Comparison of ENCODE assay signal across 21 cellular contexts in genomic region chr7:141906285-141906684, GRCh38. TPM values are rescaled to one million over a fixed set of nuclear protein-coding genes. Genes with fewer than 3 reads are reported as not detected.
DNase-seq lines count a peak whose midpoint lies in the region; ATAC-seq, FAIRE-seq and TF ChIP-seq lines count a peak whose summit lies in the region.
"Had no signal": no experiment of that assay in that cellular context is flagged by ENCODE, and none has a peak within 500 bp of the region (broad histone marks: within the 10 kb centered on the region; RNA-seq: fewer than 3 reads in every experiment).

No MANE protein-coding gene starts in this region.

- no peak overlapping the region for H3K9ac ChIP-seq in K562 (ENCODE audit: insufficient read depth in 1 of 2, low read depth in 2 of 2, low read length in 2 of 2)
- H3K9ac ChIP-seq: BLaER1 had no signal

- DNase-seq in A549 (ENCODE audit: low read depth in 1 of 2, low spot score in 1 of 2), result no peak
- DNase-seq in COLO829 (ENCODE audit: low spot score), result peak; percentile 41
- peak; percentile 14 for DNase-seq in RKO (ENCODE audit: low spot score)
- no peak for DNase-seq in K562 (ENCODE audit: extremely low read depth in 1 of 4, low spot score in 3 of 4)
- DNase-seq in stimulated activated CD4-positive, alpha-beta T cell treated with anti-CD3 and anti-CD28 coated beads, Interleukin-15, amount 100 ng/mL, for 24 hours, result no peak
- no peak for DNase-seq in brain microvascular endothelial cell
- no peak for DNase-seq in epidermal melanocyte (ENCODE audit: insufficient read length, low spot score)
- DNase-seq: Calu3; CD4-positive, alpha-beta memory T cell; GDM1; H9; IMR-90; Karpas-422; KBM-7 had no signal

- no TSS peak for BruUV-seq in K562 (replicated peaks; lab: Mats Ljungman, UMichigan)

- in situ Hi-C loops in K562 (cut with MboI) (no loop called here), brain microvascular endothelial cell (cut with HindIII; ENCODE audit: low pct_ligation_motif_present, low sequenced_read_pairs) (no loop called here)

- no peak for TF ChIP-seq RAD21 in A549 (conservative IDR thresholded peaks at IDR 0.05 in 1 of 2, IDR thresholded peaks at IDR 0.05 in 1 of 2)
- no peak for TF ChIP-seq RAD21 in K562 (CRISPR knock-in tag; conservative IDR thresholded peaks at IDR 0.05 in 1 of 2, IDR thresholded peaks at IDR 0.05 in 1 of 2)

- H4K20me1 ChIP-seq in K562 (replicated peaks; ENCODE audit: control insufficient read depth, insufficient read depth, low read length), result no peaks in the 10 kb centered on the region
- H4K20me1 ChIP-seq: BLaER1 had no signal

- no peak overlapping the region for H3K4me2 ChIP-seq in A549
- H3K4me2 ChIP-seq in K562 (ENCODE audit: insufficient read depth, low read length), result no peak overlapping the region
- H3K4me2 ChIP-seq: BLaER1 had no signal

- WGBS in A549 (ENCODE audit: missing lambda C conversion rate), result 57% methylated on average over 4 of the region's 4 CpGs
- under 1% methylated on average over 4 of the region's 4 CpGs for WGBS in K562 (ENCODE audit: insufficient coverage, low coverage, missing lambda C conversion rate)

- CTCF ChIA-PET in A549 (lab: Yijun Ruan, JAX), result no interaction called here
- CTCF ChIA-PET in K562 (lab: Yijun Ruan, JAX; ENCODE audit: low intra/inter-chr PET ratio), result no interaction called here

- TF ChIP-seq CTCF in A549 (IDR thresholded peaks at IDR 0.05) (no peak), K562 (IDR thresholded peaks at IDR 0.05 in 2 of 3, conservative IDR thresholded peaks at IDR 0.05 in 1 of 3; ENCODE audit: insufficient read depth in 2 of 3, low read depth in 1 of 3, low read length in 3 of 3) (no peak), brain microvascular endothelial cell (IDR thresholded peaks at IDR 0.05; ENCODE audit: low read depth, low read length, missing control alignments) (no peak)

- no peaks in the 10 kb centered on the region for H3K9me3 ChIP-seq in A549
- H3K9me3 ChIP-seq in K562 (replicated peaks; ENCODE audit: control insufficient read depth, insufficient read depth, low read depth, low read length), result no peaks in the 10 kb centered on the region
- H3K9me3 ChIP-seq: BLaER1 had no signal

- TF ChIP-seq EP300 in A549 (IDR thresholded peaks at IDR 0.05) (no peak), K562 (IDR thresholded peaks at IDR 0.05; ENCODE audit: low read length) (no peak)

- intact Hi-C loops in K562 (cut with micrococcal nuclease), result no loop called here

- H3K4me1 ChIP-seq in A549 (no peaks in the 10 kb centered on the region), K562 (replicated peaks in 1 of 2; ENCODE audit: control insufficient read depth in 2 of 2, insufficient read depth in 2 of 2, low read length in 2 of 2) (no peaks in the 10 kb centered on the region)

- no peaks in the 10 kb centered on the region for H3K27me3 ChIP-seq in K562 (ENCODE audit: control insufficient read depth in 2 of 2, insufficient read depth in 2 of 2, low read length in 2 of 2)
- H3K27me3 ChIP-seq in brain microvascular endothelial cell (replicated peaks), result no peaks in the 10 kb centered on the region
- H3K27me3 ChIP-seq: BLaER1 had no signal

- FAIRE-seq in A549 (lab: Jason Lieb, UNC) (no peak), K562 (lab: Jason Lieb, UNC) (peak; percentile 6)
- FAIRE-seq: GM12892, GM18507, H1 had no signal

- no peak overlapping the region for H2AFZ ChIP-seq in K562 (ENCODE audit: low read depth, low read length)

- POLR2A ChIA-PET in A549 (lab: Yijun Ruan, JAX), result no interaction called here
- POLR2A ChIA-PET in K562 (lab: Yijun Ruan, JAX), result no interaction called here

- ATAC-seq in A549, result no peak
- ATAC-seq in K562, result no peak
- ATAC-seq in GM21723 (IDR thresholded peaks at IDR 0.05; ENCODE audit: unreplicated experiment), result no peak

- H3K9me1 ChIP-seq in K562 (ENCODE audit: control insufficient read depth, insufficient read depth, low read length), result no peaks in the 10 kb centered on the region

- H3K36me3 ChIP-seq in K562 (ENCODE audit: control insufficient read depth, insufficient read depth, low read length), result no peaks in the 10 kb centered on the region
- no peaks in the 10 kb centered on the region for H3K36me3 ChIP-seq in brain microvascular endothelial cell (replicated peaks)
- H3K36me3 ChIP-seq: BLaER1 had no signal

- no peaks in the 10 kb centered on the region for H3K79me2 ChIP-seq in K562 (ENCODE audit: control insufficient read depth, insufficient read depth, low read length)

- H3K27ac ChIP-seq in A549 (no peak overlapping the region), K562 (ENCODE audit: extremely low read depth, low read depth, low read length) (no peak overlapping the region), brain microvascular endothelial cell (no peak overlapping the region)
- H3K27ac ChIP-seq: BLaER1 had no signal

- no peak overlapping the region for H3K4me3 ChIP-seq in A549
- H3K4me3 ChIP-seq in K562, result no peak overlapping the region
- H3K4me3 ChIP-seq in brain microvascular endothelial cell (ENCODE audit: low read depth, low read length), result no peak overlapping the region
- H3K4me3 ChIP-seq: BLaER1 had no signal

- TF ChIP-seq POLR2A in A549 (IDR thresholded peaks at IDR 0.05; ENCODE audit: low read length) (no peak), K562 (conservative IDR thresholded peaks at IDR 0.05) (no peak)

TF ChIP-seq in A549, 52 proteins besides CTCF, POLR2A, EP300 and RAD21:
- TF ChIP-seq FOSL2 (IDR thresholded peaks at IDR 0.05), result no peak
- peak; percentile 55 for TF ChIP-seq FOSL2 (CRISPR knock-in tag; IDR thresholded peaks at IDR 0.05)
- TF ChIP-seq ESRRA (IDR thresholded peaks at IDR 0.05; ENCODE audit: borderline replicate concordance, low read length), result no peak

TF ChIP-seq in K562, 482 proteins besides CTCF, POLR2A, EP300 and RAD21:
- TF ChIP-seq L3MBTL2 (IDR thresholded peaks at IDR 0.05) (no peak), MAFG (tag; conservative IDR thresholded peaks at IDR 0.05) (0 out of 2 replicates have a peak, but pooled peaks have one; percentile 29)

RNA-seq across cellular contexts. Expression of gene OR9A4, which starts 9.9 kb away (rescaled TPM):
- not detected in 2 replicates for polyA plus RNA-seq in A549 (2011; rRNA removed)
- polyA plus RNA-seq in A549 (2012; cell fraction: cytosol; rRNA removed), result not detected in 2 replicates
- not detected in 2 replicates for polyA plus RNA-seq in A549 (2012; cell fraction: nucleus; rRNA removed)
- polyA plus RNA-seq in A549 (2017; fragmentation: RNase III; extraction: RNeasy Plus Mini Kit Qiagen cat#74134 plus additional on column Dnase treatment), result not detected in 3 replicates
- polyA minus RNA-seq in A549 (2011; rRNA and poly(A)+ RNA removed), result not detected in 2 replicates
- 0.26 and 0.28 TPM in 2 replicates for total RNA-seq in K562 (2011; cell fraction: chromatin; rRNA removed; ENCODE audit: low replicate concordance)
- total RNA-seq in K562 (2011; cell fraction: nucleolus; rRNA removed), result not detected in 2 replicates
- 0.53 TPM in 1 of 2 replicates, not detected in the other for total RNA-seq in K562 (2011; cell fraction: nucleoplasm; rRNA removed)
- not detected in 2 replicates for total RNA-seq in K562 (2014; rRNA removed)
- total RNA-seq in K562 (2014; rRNA removed; fragmentation: Illumina TruSeq; extraction: Trizol), result not detected in 2 replicates
- not detected in 2 replicates for total RNA-seq in K562 (2015; rRNA removed; fragmentation: Illumina TruSeq; extraction: Trizol)
- total RNA-seq in K562 (2021), result not detected in 2 replicates
- polyA plus RNA-seq in K562 (2011; rRNA removed), result not detected in 2 replicates
- not detected in 2 replicates for polyA plus RNA-seq in K562 (2011; cell fraction: cytosol; rRNA removed)
- polyA plus RNA-seq in K562 (2011; cell fraction: nucleus; rRNA removed), result 0.10 TPM in 1 of 2 replicates, not detected in the other
- not detected in 2 replicates for polyA plus RNA-seq in K562 (2012)
- not detected in 2 replicates for polyA plus RNA-seq in K562 (2014; fragmentation: Illumina TruSeq; extraction: Trizol)
- polyA plus RNA-seq in K562 (2014; fragmentation: Nextera tagmentation; extraction: Ambion mirVana), result not detected
- not detected in 2 replicates for polyA plus RNA-seq in K562 (2014; rRNA removed)
- polyA minus RNA-seq in K562 (2011; rRNA and poly(A)+ RNA removed), result 0.24 TPM in 1 of 2 replicates, not detected in the other
- polyA minus RNA-seq in K562 (2011; cell fraction: cytosol; rRNA and poly(A)+ RNA removed), result not detected in 2 replicates
- 0.78 TPM in 1 of 2 replicates, not detected in the other for polyA minus RNA-seq in K562 (2011; cell fraction: nucleus; rRNA and poly(A)+ RNA removed)
- total RNA-seq: A172; Calu3; CD4-positive, alpha-beta memory T cell; H1; H9; HT-29; IMR-90 had no signal
- polyA plus RNA-seq: CD4-positive, alpha-beta memory T cell; H1; IMR-90 had no signal

RNA-seq across cellular contexts. Expression of gene CLEC5A, which starts 40.5 kb away (rescaled TPM):
- polyA plus RNA-seq in A549 (2011; rRNA removed) (not detected in 2 replicates), A549 (2017; fragmentation: RNase III; extraction: RNeasy Plus Mini Kit Qiagen cat#74134 plus additional on column Dnase treatment) (not detected in 3 replicates), K562 (2011; rRNA removed) (not detected in 2 replicates), K562 (2014; fragmentation: Illumina TruSeq; extraction: Trizol) (not detected in 2 replicates), K562 (2014; fragmentation: Nextera tagmentation; extraction: Ambion mirVana) (not detected), K562 (2014; rRNA removed) (not detected in 2 replicates)
- not detected in 2 replicates for polyA plus RNA-seq in A549 (2012; cell fraction: cytosol; rRNA removed)
- polyA plus RNA-seq in A549 (2012; cell fraction: nucleus; rRNA removed), result not detected in 2 replicates
- polyA minus RNA-seq in A549 (2011; rRNA and poly(A)+ RNA removed), result not detected in 2 replicates
- not detected in 2 replicates for total RNA-seq in K562 (2011; cell fraction: chromatin; rRNA removed; ENCODE audit: low replicate concordance)
- not detected in 2 replicates for total RNA-seq in K562 (2011; cell fraction: nucleolus; rRNA removed)
- not detected in 2 replicates for total RNA-seq in K562 (2011; cell fraction: nucleoplasm; rRNA removed)
- total RNA-seq in K562 (2014; rRNA removed) (not detected in 2 replicates), K562 (2014; rRNA removed; fragmentation: Illumina TruSeq; extraction: Trizol) (not detected in 2 replicates), K562 (2015; rRNA removed; fragmentation: Illumina TruSeq; extraction: Trizol) (not detected in 2 replicates), K562 (2021) (not detected in 2 replicates)
- not detected in 2 replicates for polyA plus RNA-seq in K562 (2011; cell fraction: cytosol; rRNA removed)
- not detected in 2 replicates for polyA plus RNA-seq in K562 (2011; cell fraction: nucleus; rRNA removed)
- polyA plus RNA-seq in K562 (2012), result not detected in 2 replicates
- polyA minus RNA-seq in K562 (2011; rRNA and poly(A)+ RNA removed), result not detected in 2 replicates
- not detected in 2 replicates for polyA minus RNA-seq in K562 (2011; cell fraction: cytosol; rRNA and poly(A)+ RNA removed)
- polyA minus RNA-seq in K562 (2011; cell fraction: nucleus; rRNA and poly(A)+ RNA removed), result not detected in 2 replicates
- total RNA-seq: A172, Calu3, H1, H9, HT-29, IMR-90 had no signal
- polyA plus RNA-seq: CD4-positive, alpha-beta memory T cell; H1; IMR-90 had no signal

Comparison
In these comparisons a context has a peak if more than half of its experiments do, and no peak if none do; other contexts are left out.
1. DNase-seq: peak in COLO829 (single experiment) and RKO (single experiment); none in A549 (0 of 2), K562 (0 of 4), stimulated activated CD4-positive, alpha-beta T cell treated with anti-CD3 and anti-CD28 coated beads, Interleukin-15, amount 100 ng/mL, for 24 hours (single experiment), brain microvascular endothelial cell (single experiment) and epidermal melanocyte (single experiment).